17 cellular contexts compared by ENCODE assay signal in the genomic region with DNA sequence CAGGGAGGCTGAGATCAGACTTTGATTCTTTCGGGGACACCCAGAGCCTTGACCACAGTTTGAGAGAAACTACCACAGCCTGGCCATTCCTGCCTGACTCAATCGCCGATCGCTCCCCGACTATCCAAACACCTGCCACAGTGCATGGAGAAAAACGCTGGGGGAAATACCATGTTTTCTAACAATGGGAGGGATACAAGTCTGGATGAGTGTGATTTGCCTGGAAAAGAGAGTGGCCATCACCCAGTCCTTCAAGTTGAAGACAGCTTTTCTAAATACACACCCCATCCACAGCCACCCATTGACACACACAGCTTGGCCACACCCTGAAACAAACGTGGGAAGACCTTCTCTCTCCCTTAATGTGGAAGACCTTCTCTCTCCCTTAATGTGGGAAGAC. TPM values are rescaled to one million over a fixed set of nuclear protein-coding genes. Genes with fewer than 3 reads are reported as not detected.
DNase-seq lines count a peak whose midpoint lies in the region; ATAC-seq and TF ChIP-seq lines count a peak whose summit lies in the region.
"Had no signal": no experiment of that assay in that cellular context is flagged by ENCODE, and none has a peak within 500 bp of the region (broad histone marks: within the 10 kb centered on the region; RNA-seq: fewer than 3 reads in every experiment).

No MANE protein-coding gene starts in this region.

- ATAC-seq in esophagus mucosa, result no peak
- ATAC-seq: GM23338 had no signal

- peaks cover 5% of the 10 kb centered on the region for H3K27me3 Mint-ChIP-seq in dendritic cell treated with granulocyte-macrophage colony-stimulating factor and Interleukin-4, amounts not matched to agents 40 ng/mL and 50 ng/mL, for 4 days
- H3K27me3 Mint-ChIP-seq in osteocyte (ENCODE audit: unreplicated experiment), result peaks cover 7% of the 10 kb centered on the region

- H3K4me1 ChIP-seq in hepatocyte (ENCODE audit: insufficient read depth), result no peaks in the 10 kb centered on the region
- H3K4me1 ChIP-seq: BE2C had no signal

- DNase-seq in D341Med (ENCODE audit: low spot score) (peak; percentile 4), GM13976 (ENCODE audit: low spot score) (peak; percentile 1), osteocyte (ENCODE audit: extremely low spot score, unreplicated experiment) (peak; percentile 53), epidermal melanocyte (ENCODE audit: insufficient read length, low spot score) (no peak), hepatocyte (ENCODE audit: low spot score) (no peak)
- DNase-seq: ACHN; BE2C; C1 segment of cervical spinal cord; CD4-positive, CD25-positive, alpha-beta regulatory T cell; CD8-positive, alpha-beta memory T cell; COR-L47; GDM1; HCEC 1CT had no signal

- no peaks in the 10 kb centered on the region for H3K36me3 ChIP-seq in hepatocyte (replicated peaks; ENCODE audit: insufficient read depth, low read depth)
- H3K36me3 ChIP-seq: BE2C had no signal

- in situ Hi-C loops in GM13976 (cut with MboI; ENCODE audit: low sequenced_read_pairs, unreplicated experiment), result no loop called here

- no peaks in the 10 kb centered on the region for H3K36me3 Mint-ChIP-seq in dendritic cell treated with granulocyte-macrophage colony-stimulating factor and Interleukin-4, amounts not matched to agents 40 ng/mL and 50 ng/mL, for 4 days (ENCODE audit: low read depth)
- H3K36me3 Mint-ChIP-seq in osteocyte (ENCODE audit: unreplicated experiment), result no peaks in the 10 kb centered on the region
- H3K36me3 Mint-ChIP-seq: CD4-positive, CD25-positive, alpha-beta regulatory T cell; CD8-positive, alpha-beta memory T cell had no signal

- no peaks in the 10 kb centered on the region for H3K9me3 ChIP-seq in hepatocyte (ENCODE audit: low read depth)
- H3K9me3 ChIP-seq: BE2C had no signal

- H3K9me2 ChIP-seq in hepatocyte (replicated peaks; ENCODE audit: insufficient read depth), result no peaks in the 10 kb centered on the region

- 87% methylated on average over 7 of the region's 7 CpGs for WGBS in hepatocyte (ENCODE audit: low lambda C conversion rate, missing lambda C conversion rate)

- peak overlapping the region; percentile 20 for H3K27ac Mint-ChIP-seq in dendritic cell treated with granulocyte-macrophage colony-stimulating factor and Interleukin-4, amounts not matched to agents 40 ng/mL and 50 ng/mL, for 4 days
- no peak overlapping the region for H3K27ac Mint-ChIP-seq in osteocyte (ENCODE audit: unreplicated experiment)
- H3K27ac Mint-ChIP-seq: CD4-positive, CD25-positive, alpha-beta regulatory T cell; GM23338 had no signal

- no peaks in the 10 kb centered on the region for H3K27me3 ChIP-seq in hepatocyte
- H3K27me3 ChIP-seq: BE2C had no signal

- H2AFZ ChIP-seq in hepatocyte, result no peak overlapping the region
- H2AFZ ChIP-seq: GM23338 had no signal

- peaks cover 43% of the 10 kb centered on the region for H3K4me1 Mint-ChIP-seq in dendritic cell treated with granulocyte-macrophage colony-stimulating factor and Interleukin-4, amounts not matched to agents 40 ng/mL and 50 ng/mL, for 4 days (ENCODE audit: low read depth)
- no peaks in the 10 kb centered on the region for H3K4me1 Mint-ChIP-seq in osteocyte (ENCODE audit: unreplicated experiment)
- H3K4me1 Mint-ChIP-seq: CD4-positive, CD25-positive, alpha-beta regulatory T cell; CD8-positive, alpha-beta memory T cell; GM23338 had no signal

- TF ChIP-seq CTCF in GM13976 (IDR thresholded peaks at IDR 0.05; ENCODE audit: borderline replicate concordance, control extremely low read depth, extremely low read depth, insufficient read depth, missing control alignments) (no peak), osteocyte (IDR thresholded peaks at IDR 0.05) (no peak), hepatocyte (IDR thresholded peaks at IDR 0.05; ENCODE audit: poor library complexity) (no peak)

- no peaks in the 10 kb centered on the region for H3K9me3 Mint-ChIP-seq in dendritic cell treated with granulocyte-macrophage colony-stimulating factor and Interleukin-4, amounts not matched to agents 40 ng/mL and 50 ng/mL, for 4 days
- H3K9me3 Mint-ChIP-seq in osteocyte (ENCODE audit: unreplicated experiment), result no peaks in the 10 kb centered on the region
- H3K9me3 Mint-ChIP-seq: CD8-positive, alpha-beta memory T cell; GM23338 had no signal

- intact Hi-C loops in dendritic cell treated with granulocyte-macrophage colony-stimulating factor and Interleukin-4, amounts not matched to agents 40 ng/mL and 50 ng/mL, for 4 days (cut with micrococcal nuclease), result no loop called here

- no peaks in the 10 kb centered on the region for H4K20me1 ChIP-seq in hepatocyte (ENCODE audit: insufficient read depth, poor library complexity, severe bottlenecking)

- H3K79me2 ChIP-seq in hepatocyte, result no peaks in the 10 kb centered on the region

- no peak overlapping the region for H3K4me3 ChIP-seq in hepatocyte
- H3K4me3 ChIP-seq: GM23338 had no signal

- H3K27ac ChIP-seq in hepatocyte, result no peak overlapping the region

- H3K4me2 ChIP-seq in hepatocyte, result no peak overlapping the region
- H3K4me2 ChIP-seq: GM23338 had no signal

- H3K4me3 Mint-ChIP-seq in dendritic cell treated with granulocyte-macrophage colony-stimulating factor and Interleukin-4, amounts not matched to agents 40 ng/mL and 50 ng/mL, for 4 days, result no peak overlapping the region
- no peak overlapping the region for H3K4me3 Mint-ChIP-seq in osteocyte (ENCODE audit: unreplicated experiment)
- H3K4me3 Mint-ChIP-seq: CD4-positive, CD25-positive, alpha-beta regulatory T cell; CD8-positive, alpha-beta memory T cell; GM23338 had no signal

RNA-seq across cellular contexts. Expression of a gene that starts 6.7 kb away (rescaled TPM):
- total RNA-seq in osteocyte (18.9 and 19.5 TPM in 2 replicates), esophagus mucosa (1.4 TPM), hepatocyte (4.8 and 6.8 TPM in 2 replicates)
- 6.0 and 6.3 TPM in 2 replicates for polyA plus RNA-seq in hepatocyte
- total RNA-seq: HT-29 had no signal

RNA-seq across cellular contexts. Expression of a gene that starts 58.1 kb away (rescaled TPM):
- total RNA-seq in osteocyte (18.7 and 19.7 TPM in 2 replicates), esophagus mucosa (9.3 TPM), hepatocyte (15.3 and 18.7 TPM in 2 replicates)
- polyA plus RNA-seq in hepatocyte, result 11.0 and 15.8 TPM in 2 replicates

Comparison
In these comparisons a context has a peak if more than half of its experiments do, and no peak if none do; other contexts are left out.
1. DNase-seq: peak in D341Med (single experiment), GM13976 (single experiment) and osteocyte (single experiment); none in epidermal melanocyte (single experiment) and hepatocyte (single experiment).